In genomic region chrX:153004780-153005179, GRCh38 we compare ENCODE assay signal across 9 cellular contexts. TPM values are rescaled to one million over a fixed set of nuclear protein-coding genes. Genes with fewer than 3 reads are reported as not detected.
"Had no signal": no experiment of that assay in that cellular context is flagged by ENCODE, and none has a peak within 500 bp of the region (broad histone marks: within the 10 kb centered on the region; RNA-seq: fewer than 3 reads in every experiment).

No MANE protein-coding gene starts in this region.

- DNase-seq: GDM1, GF-D8 had no signal

- ATAC-seq: GM12878 had no signal

- H3K4me3 ChIP-seq: GM12878 had no signal

- FAIRE-seq: G401.6, GM12878, GM12891, GM12892, GM18507, GM19239 had no signal

RNA-seq across cellular contexts. Expression of gene PNMA5, which starts 10.9 kb away (rescaled TPM):
- total RNA-seq: G401, GM12878 had no signal

RNA-seq across cellular contexts. Expression of gene PNMA3, which starts 51.5 kb away (rescaled TPM):
- total RNA-seq: G401, GM12878 had no signal
